ENCODE assay signal across 1 cellular context in the genomic region with DNA sequence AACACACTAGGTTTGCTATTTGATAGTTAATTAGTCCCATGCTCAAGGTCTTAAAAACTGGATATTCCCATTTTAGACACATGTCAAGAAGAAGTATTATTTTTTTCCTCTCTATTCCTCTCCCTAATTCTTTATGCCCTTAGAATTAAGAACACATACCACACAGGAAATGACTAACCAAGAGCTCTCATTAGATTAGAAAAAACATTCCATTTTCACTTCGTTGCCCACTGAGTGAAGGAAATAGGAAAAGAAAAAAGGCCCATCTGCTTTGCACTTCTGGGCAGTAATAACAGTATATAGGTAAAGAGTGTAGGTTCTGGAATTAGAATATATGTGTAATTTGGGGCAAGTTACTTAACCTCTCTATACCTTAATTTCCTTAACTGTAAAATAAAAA.
A peak's percentile ranks its signal among the peaks of the same experiment; 100 is the strongest.
TF ChIP-seq lines count a peak whose summit lies in the region.

No MANE protein-coding gene starts in this region.

TF ChIP-seq in endothelial cell of umbilical vein, 7 proteins besides CTCF, POLR2A, EP300 and RAD21:
- TF ChIP-seq JUN (IDR thresholded peaks at IDR 0.05; ENCODE audit: borderline replicate concordance, insufficient read depth, insufficient read length, low read depth) (peak; percentile 20), FOS (IDR thresholded peaks at IDR 0.05; ENCODE audit: borderline replicate concordance, insufficient read depth, low read length) (peak; percentile 19), GATA2 (IDR thresholded peaks at IDR 0.05; ENCODE audit: insufficient read depth, insufficient read length, low read depth, low read length) (no peak)
TF ChIP-seq in endothelial cell of umbilical vein: peak in this region for 2.
